8 cellular contexts compared by ENCODE assay signal in genomic region chr11:116895053-116895757, GRCh38. TPM values are rescaled to one million over a fixed set of nuclear protein-coding genes. Genes with fewer than 3 reads are reported as not detected.
DNase-seq lines count a peak whose midpoint lies in the region; ATAC-seq and TF ChIP-seq lines count a peak whose summit lies in the region.
"Had no signal": no experiment of that assay in that cellular context is flagged by ENCODE, and none has a peak within 500 bp of the region (broad histone marks: within the 10 kb centered on the region; RNA-seq: fewer than 3 reads in every experiment).

No MANE protein-coding gene starts in this region.

- ATAC-seq in gastrocnemius medialis: no peak

- peak; percentile 63 for TF ChIP-seq CTCF in GM13976 (IDR thresholded peaks at IDR 0.05; ENCODE audit: borderline replicate concordance, control extremely low read depth, extremely low read depth, insufficient read depth, missing control alignments)
- peak; percentile 35 for TF ChIP-seq CTCF in SU-DHL-6 (IDR thresholded peaks at IDR 0.05; ENCODE audit: insufficient read depth, low read length, poor library complexity, severe bottlenecking)
- peak; percentile 62 for TF ChIP-seq CTCF in cardiac muscle cell (IDR thresholded peaks at IDR 0.05; ENCODE audit: low read depth, low read length)
- TF ChIP-seq CTCF in gastrocnemius medialis (IDR thresholded peaks at IDR 0.05 in 4 of 5, conservative IDR thresholded peaks at IDR 0.05 in 1 of 5): peak in 3 of 5 experiments; percentile 19 to 48 (median 32)

- TF ChIP-seq POLR2A in gastrocnemius medialis (IDR thresholded peaks at IDR 0.05): no peak

- DNase-seq in GM13976 (ENCODE audit: low spot score) (peak; percentile 43), cardiac muscle cell (ENCODE audit: low read depth in 1 of 2, low spot score in 1 of 2) (peak; percentile 46 to 60), gastrocnemius medialis (no peak), NCI-H1436 treated with DMSO at 0.1 percent for 48 hours (lab: John Stamatoyannopoulos, UW) (no peak), NCI-H1417 (lab: John Stamatoyannopoulos, UW) (no peak)
- DNase-seq in activated CD4-positive, alpha-beta T cell treated with anti-CD3 and anti-CD28 coated beads, Interleukin-2, amount 50 U/mL, for 1 hour: no peak
- DNase-seq: NK-92 treated with Interleukin-12 subunit alpha and Interleukin-12 subunit beta, amount 100 ng/mL, for 24 hours had no signal

- H3F3A ChIP-seq in SU-DHL-6 (ENCODE audit: insufficient read depth): no peaks in the 10 kb centered on the region

- H3K27me3 ChIP-seq in SU-DHL-6 (ENCODE audit: low read length) (no peaks in the 10 kb centered on the region), cardiac muscle cell (no peaks in the 10 kb centered on the region), gastrocnemius medialis (no peaks in the 10 kb centered on the region)

- peaks cover 5% of the 10 kb centered on the region; the same call in 1 of the 2 replicates for H3K36me3 ChIP-seq in SU-DHL-6 (ENCODE audit: low read length)
- peaks cover 26% of the 10 kb centered on the region for H3K36me3 ChIP-seq in cardiac muscle cell
- peaks cover 0 to 16% of the 10 kb centered on the region in 2 donors for H3K36me3 ChIP-seq in gastrocnemius medialis

- H3K9me2 ChIP-seq in SU-DHL-6 (replicated peaks; ENCODE audit: insufficient read depth, low read length): no peaks in the 10 kb centered on the region

- H3K4me1 ChIP-seq in cardiac muscle cell (ENCODE audit: low read depth) (peaks cover 9% of the 10 kb centered on the region), gastrocnemius medialis (peaks cover 0 to 5% of the 10 kb centered on the region in 2 donors)

- no peak overlapping the region for H3K9ac ChIP-seq in SU-DHL-6 (ENCODE audit: low read length)

- no peak overlapping the region for H3K4me2 ChIP-seq in SU-DHL-6 (ENCODE audit: low read depth, low read length, poor library complexity, severe bottlenecking)

- no peak overlapping the region for H2AFZ ChIP-seq in SU-DHL-6 (ENCODE audit: low read depth, low read length, severe bottlenecking)

- intact Hi-C loops in gastrocnemius medialis (cut with DNase I; ENCODE audit: low total_unique reads): no loop called here

- no peak overlapping the region for H3K4me3 ChIP-seq in SU-DHL-6 (ENCODE audit: insufficient read depth, low read length, poor library complexity, severe bottlenecking)
- H3K4me3 ChIP-seq in cardiac muscle cell: no peak overlapping the region
- no peak overlapping the region for H3K4me3 ChIP-seq in gastrocnemius medialis

- no peaks in the 10 kb centered on the region for H3K79me2 ChIP-seq in SU-DHL-6 (ENCODE audit: insufficient read depth, low read length)

- in situ Hi-C loops in GM13976 (cut with MboI; ENCODE audit: low sequenced_read_pairs, unreplicated experiment): no loop called here
- in situ Hi-C loops in gastrocnemius medialis (cut with MboI; ENCODE audit: low sequenced_read_pairs in 4 of 4): loop anchor here in 1 of 4 donors (25.0 kb wide), 1 partner anchor 342 kb away; the partner anchor contains the start of genes PCSK7 and RNF214

- H3K9me3 ChIP-seq in SU-DHL-6 (ENCODE audit: insufficient read depth, low read length) (no peaks in the 10 kb centered on the region), cardiac muscle cell (ENCODE audit: low read depth) (no peaks in the 10 kb centered on the region), gastrocnemius medialis (no peaks in the 10 kb centered on the region)

- H4K20me1 ChIP-seq in SU-DHL-6 (ENCODE audit: low read depth, low read length): no peaks in the 10 kb centered on the region

- no peak overlapping the region; the same call in 1 of the 2 replicates for H3K27ac ChIP-seq in SU-DHL-6 (ENCODE audit: low read depth, low read length)
- H3K27ac ChIP-seq in cardiac muscle cell: no peak overlapping the region
- no peak overlapping the region for H3K27ac ChIP-seq in gastrocnemius medialis

RNA-seq across cellular contexts. Expression of gene APOA1, which starts 57.8 kb away (rescaled TPM):
- total RNA-seq in cardiac muscle cell: 56.3 and 85.9 TPM in 2 replicates
- 59.0 and 117 TPM in 2 replicates for polyA plus RNA-seq in cardiac muscle cell
- total RNA-seq in gastrocnemius medialis: 10 to 100 TPM in 2 of 4 donors, under 1 TPM in 1, not detected in 1; 0.56 to 35.8 (median 18.2) TPM

Comparison
In these comparisons a context has a peak if more than half of its experiments do, and no peak if none do; other contexts are left out.
1. DNase-seq: peak in GM13976 (single experiment) and cardiac muscle cell (2 of 2); none in gastrocnemius medialis (0 of 2), NCI-H1436 treated with DMSO at 0.1 percent for 48 hours (single experiment), activated CD4-positive, alpha-beta T cell treated with anti-CD3 and anti-CD28 coated beads, Interleukin-2, amount 50 U/mL, for 1 hour (single experiment) and NCI-H1417 (0 of 3).
2. Peak in every context shown above with its lines, with median percentiles within 50 percentile points of each other: CTCF ChIP-seq.